Comparison of ENCODE assay signal across 18 cellular contexts in the genomic region with DNA sequence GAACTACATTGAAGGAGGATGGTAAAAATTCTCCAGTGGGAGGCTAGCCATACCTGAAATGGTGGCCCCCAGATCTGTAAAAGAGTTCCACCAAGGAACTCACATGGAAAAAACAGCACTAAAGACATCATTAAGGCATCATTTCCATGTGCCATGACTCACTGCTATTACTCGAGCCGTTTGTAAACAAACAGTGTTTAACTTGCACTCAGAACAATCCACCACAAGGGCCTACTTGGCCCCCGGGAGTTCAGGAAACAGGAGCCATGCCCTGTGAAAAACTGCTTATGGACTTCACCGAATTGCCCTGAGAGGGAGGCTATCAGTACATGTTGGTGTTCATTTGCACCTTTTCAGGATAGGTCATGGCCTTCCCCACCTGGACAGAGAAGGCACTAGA. TPM values are rescaled to one million over a fixed set of nuclear protein-coding genes. Genes with fewer than 3 reads are reported as not detected.
DNase-seq lines count a peak whose midpoint lies in the region; ATAC-seq, FAIRE-seq and TF ChIP-seq lines count a peak whose summit lies in the region.
"Had no signal": no experiment of that assay in that cellular context is flagged by ENCODE, and none has a peak within 500 bp of the region (broad histone marks: within the 10 kb centered on the region; RNA-seq: fewer than 3 reads in every experiment).

No MANE protein-coding gene starts in this region.

- H3K4me1 ChIP-seq in upper lobe of right lung: no peaks in the 10 kb centered on the region
- H3K4me1 ChIP-seq: vagina had no signal

- H3K4me1 Mint-ChIP-seq in activated CD8-positive, alpha-beta memory T cell treated with anti-CD3 and anti-CD28 coated beads, Interleukin-2, amount 10 ng/mL, durations not matched to agents 7 days and 5 days: peaks cover 29% of the 10 kb centered on the region

- H3K9me3 ChIP-seq in upper lobe of right lung: peaks cover 3% of the 10 kb centered on the region
- H3K9me3 ChIP-seq: vagina had no signal

- no peak overlapping the region for H3K27ac Mint-ChIP-seq in activated CD8-positive, alpha-beta memory T cell treated with anti-CD3 and anti-CD28 coated beads, Interleukin-2, amount 10 ng/mL, durations not matched to agents 7 days and 5 days
- H3K27ac Mint-ChIP-seq: activated naive CD4-positive, alpha-beta T cell treated with anti-CD3 and anti-CD28 coated beads for 36 hours; mesothelial cell of epicardium had no signal

- intact Hi-C loops in upper lobe of right lung (cut with DNase I): no loop called here

- TF ChIP-seq CTCF in choroid plexus epithelial cell (conservative IDR thresholded peaks at IDR 0.05; ENCODE audit: low read depth, low read length): no peak
- no peak for TF ChIP-seq CTCF in upper lobe of right lung (IDR thresholded peaks at IDR 0.05)

- CTCF ChIA-PET in activated CD8-positive, alpha-beta memory T cell treated with anti-CD3 and anti-CD28 coated beads, Interleukin-2, amount 10 ng/mL, durations not matched to agents 7 days and 5 days (lab: Charles Lee): interaction anchor here (1.4 to 1.7 kb wide), 3 partner anchors 11 to 100 kb away, joined by 3 to 5 read pairs (median 5); no protein-coding TSS in a partner anchor

- FAIRE-seq in RCC 7860 (lab: Jason Lieb, UNC): no peak
- FAIRE-seq: frontal cortex had no signal

- peak overlapping the region; percentile 30 for H3K27ac ChIP-seq in upper lobe of right lung
- H3K27ac ChIP-seq: vagina, WERI-Rb-1 had no signal

- H3K27me3 Mint-ChIP-seq in activated CD8-positive, alpha-beta memory T cell treated with anti-CD3 and anti-CD28 coated beads, Interleukin-2, amount 10 ng/mL, durations not matched to agents 7 days and 5 days: no peaks in the 10 kb centered on the region

- ATAC-seq in activated CD8-positive, alpha-beta memory T cell treated with anti-CD3 and anti-CD28 coated beads, Interleukin-2, amount 10 ng/mL, durations not matched to agents 7 days and 5 days: no peak
- ATAC-seq in upper lobe of right lung: peak; percentile 93
- ATAC-seq: stimulated activated naive CD8-positive, alpha-beta T cell treated with anti-CD3 and anti-CD28 coated beads, Interleukin-15, Interleukin-2, amounts not matched to agents 100 U/mL and 50 U/mL, for 24 hours had no signal

- no peaks in the 10 kb centered on the region for H3K36me3 ChIP-seq in upper lobe of right lung
- H3K36me3 ChIP-seq: vagina, WERI-Rb-1 had no signal

- no peak overlapping the region for H3K4me3 Mint-ChIP-seq in activated CD8-positive, alpha-beta memory T cell treated with anti-CD3 and anti-CD28 coated beads, Interleukin-2, amount 10 ng/mL, durations not matched to agents 7 days and 5 days
- H3K4me3 Mint-ChIP-seq: activated naive CD4-positive, alpha-beta T cell treated with anti-CD3 and anti-CD28 coated beads for 36 hours; mesothelial cell of epicardium had no signal

- H3K27me3 ChIP-seq in upper lobe of right lung: no peaks in the 10 kb centered on the region
- H3K27me3 ChIP-seq: vagina had no signal

- peak; percentile 1 for DNase-seq in activated CD8-positive, alpha-beta memory T cell treated with anti-CD3 and anti-CD28 coated beads, Interleukin-2, amount 10 ng/mL, durations not matched to agents 7 days and 5 days
- DNase-seq in activated CD8-positive, alpha-beta memory T cell treated with anti-CD3 and anti-CD28 coated beads, Interleukin-2, amount 50 U/mL, for 48 hours: no peak
- DNase-seq in NCI-H460 (ENCODE audit: extremely low read depth, low read depth): peak; percentile 11
- DNase-seq in choroid plexus epithelial cell (ENCODE audit: low read depth): peak; percentile 22
- DNase-seq in upper lobe of right lung: no peak
- no peak for DNase-seq in RCC 7860 (ENCODE audit: low spot score)
- no peak for DNase-seq in retina
- DNase-seq in NAMALWA (ENCODE audit: low spot score): no peak
- DNase-seq: activated naive CD4-positive, alpha-beta T cell treated with anti-CD3 and anti-CD28 coated beads for 36 hours; Calu3; NCI-H1694; nucleus accumbens; stimulated activated naive CD8-positive, alpha-beta T cell treated with anti-CD3 and anti-CD28 coated beads, Interleukin-15, Interleukin-2, amounts not matched to agents 100 U/mL and 50 U/mL, for 24 hours; WERI-Rb-1 had no signal

- peaks cover 15% of the 10 kb centered on the region for H3K9me3 Mint-ChIP-seq in activated CD8-positive, alpha-beta memory T cell treated with anti-CD3 and anti-CD28 coated beads, Interleukin-2, amount 10 ng/mL, durations not matched to agents 7 days and 5 days (ENCODE audit: low read depth)

- no peak overlapping the region for H3K4me3 ChIP-seq in choroid plexus epithelial cell (ENCODE audit: low read depth, low read length)
- H3K4me3 ChIP-seq in upper lobe of right lung: no peak overlapping the region
- H3K4me3 ChIP-seq: smooth muscle cell, vagina had no signal

- peaks cover 41% of the 10 kb centered on the region for H3K36me3 Mint-ChIP-seq in activated CD8-positive, alpha-beta memory T cell treated with anti-CD3 and anti-CD28 coated beads, Interleukin-2, amount 10 ng/mL, durations not matched to agents 7 days and 5 days

RNA-seq across cellular contexts. Expression of a gene that starts 18.2 kb away (rescaled TPM):
- 10 to 100 TPM; 22.8 to 42.1 TPM for total RNA-seq in activated CD8-positive, alpha-beta memory T cell treated with anti-CD3 and anti-CD28 coated beads, Interleukin-2, amount 10 ng/mL, durations not matched to agents 7 days and 5 days
- not detected in 2 replicates for total RNA-seq in NCI-H460 (2014; rRNA removed; shearing (Covaris generic))
- not detected in 2 replicates for polyA plus RNA-seq in NCI-H460 (2014; cell fraction: nucleus; rRNA removed)
- 1.2 TPM for total RNA-seq in upper lobe of right lung
- total RNA-seq: Calu3, mesothelial cell of epicardium, smooth muscle cell had no signal
- polyA plus RNA-seq: smooth muscle cell had no signal

Comparison
In these comparisons a context has a peak if more than half of its experiments do, and no peak if none do; other contexts are left out.
1. DNase-seq: peak in activated CD8-positive, alpha-beta memory T cell treated with anti-CD3 and anti-CD28 coated beads, Interleukin-2, amount 10 ng/mL, durations not matched to agents 7 days and 5 days (single experiment), NCI-H460 (single experiment) and choroid plexus epithelial cell (single experiment); none in activated CD8-positive, alpha-beta memory T cell treated with anti-CD3 and anti-CD28 coated beads, Interleukin-2, amount 50 U/mL, for 48 hours (single experiment), upper lobe of right lung (single experiment), RCC 7860 (single experiment), retina (single experiment) and NAMALWA (single experiment).
2. RNA of a gene that starts 18.2 kb away (total RNA-seq): 22.8 to 42.1 TPM in activated CD8-positive, alpha-beta memory T cell treated with anti-CD3 and anti-CD28 coated beads, Interleukin-2, amount 10 ng/mL, durations not matched to agents 7 days and 5 days; 1.2 TPM in upper lobe of right lung (single experiment) and not detected in NCI-H460; every median in the first group is over 10 times any median in the second.